Comparison of ENCODE assay signal across 29 cellular contexts in genomic region chr13:45074721-45075120, GRCh38.
"Had no signal": no experiment of that assay in that cellular context is flagged by ENCODE, and none has a peak within 500 bp of the region (broad histone marks: within the 10 kb centered on the region; RNA-seq: fewer than 3 reads in every experiment).

No MANE protein-coding gene starts in this region.

- DNase-seq: activated CD4-positive, alpha-beta memory T cell treated with anti-CD3 and anti-CD28 coated beads, Interleukin-2, amount 10 ng/mL, durations not matched to agents 7 days and 5 days; activated CD4-positive, alpha-beta T cell treated with anti-CD3 and anti-CD28 coated beads for 1 hour; activated CD4-positive, alpha-beta T cell treated with anti-CD3 and anti-CD28 coated beads for 4 hours; activated CD4-positive, alpha-beta T cell treated with anti-CD3 and anti-CD28 coated beads, Interleukin-2, amount 10 ng/mL, durations not matched to agents 7 days and 5 days; activated CD4-positive, alpha-beta T cell treated with anti-CD3 and anti-CD28 coated beads, Interleukin-2, amount 50 U/mL, for 4 hours; activated CD8-positive, alpha-beta memory T cell treated with anti-CD3 and anti-CD28 coated beads, Interleukin-2, amount 50 U/mL, for 48 hours; activated gamma-delta T cell; activated naive CD4-positive, alpha-beta T cell; activated naive CD4-positive, alpha-beta T cell treated with anti-CD3 and anti-CD28 coated beads, Interleukin-2, amount 10 ng/mL, durations not matched to agents 7 days and 5 days; activated naive CD8-positive, alpha-beta T cell treated with anti-CD3 and anti-CD28 coated beads, Interleukin-2, amount 10 ng/mL, durations not matched to agents 7 days and 5 days; activated T-cell treated with anti-CD3 and anti-CD28 coated beads for 4 hours; activated T-cell treated with anti-CD3 and anti-CD28 coated beads, Interleukin-2, amount 50 U/mL, for 24 hours; activated T-cell treated with anti-CD3 and anti-CD28 coated beads, Interleukin-2, amount 50 U/mL, for 72 hours; central memory CD4-positive, alpha-beta T cell; cerebellar nuclear complex; colonic mucosa; effector CD8-positive, alpha-beta T cell; foreskin fibroblast; gastrocnemius medialis; glutamatergic neuron; T-helper 1 cell; T-helper 17 cell had no signal

- ATAC-seq: activated naive CD4-positive, alpha-beta T cell treated with anti-CD3 and anti-CD28 coated beads, Interleukin-2, amount 50 U/mL, for 72 hours; activated T-cell treated with anti-CD3 and anti-CD28 coated beads, Interleukin-2, amount 50 U/mL, for 72 hours; esophagus mucosa; gastrocnemius medialis; T-helper 17 cell had no signal

- H3K9me3 Mint-ChIP-seq: activated CD4-positive, alpha-beta memory T cell treated with anti-CD3 and anti-CD28 coated beads, Interleukin-2, amount 10 ng/mL, durations not matched to agents 7 days and 5 days; activated CD4-positive, alpha-beta T cell treated with anti-CD3 and anti-CD28 coated beads, Interleukin-2, amount 10 ng/mL, durations not matched to agents 7 days and 5 days; activated naive CD4-positive, alpha-beta T cell treated with anti-CD3 and anti-CD28 coated beads, Interleukin-2, amount 10 ng/mL, durations not matched to agents 7 days and 5 days; activated naive CD4-positive, alpha-beta T cell treated with anti-CD3 and anti-CD28 coated beads, Interleukin-2, amount 50 U/mL, for 72 hours; activated naive CD8-positive, alpha-beta T cell treated with anti-CD3 and anti-CD28 coated beads, Interleukin-2, amount 10 ng/mL, durations not matched to agents 7 days and 5 days; activated T-cell treated with anti-CD3 and anti-CD28 coated beads, Interleukin-2, amount 50 U/mL, for 24 hours; activated T-cell treated with anti-CD3 and anti-CD28 coated beads, Interleukin-2, amount 50 U/mL, for 72 hours; brain; T-helper 2 cell treated with Interferon-gamma antibody and Interleukin-4, amounts not matched to agents 5 μg/mL and 100 μg/mL, for 36 hours had no signal

- H3K4me1 ChIP-seq: ascending aorta, breast epithelium, colonic mucosa, gastrocnemius medialis had no signal

- H3K4me3 Mint-ChIP-seq: activated CD4-positive, alpha-beta memory T cell treated with anti-CD3 and anti-CD28 coated beads, Interleukin-2, amount 10 ng/mL, durations not matched to agents 7 days and 5 days; activated CD4-positive, alpha-beta T cell treated with anti-CD3 and anti-CD28 coated beads, Interleukin-2, amount 10 ng/mL, durations not matched to agents 7 days and 5 days; activated naive CD4-positive, alpha-beta T cell treated with anti-CD3 and anti-CD28 coated beads, Interleukin-2, amount 10 ng/mL, durations not matched to agents 7 days and 5 days; activated naive CD8-positive, alpha-beta T cell treated with anti-CD3 and anti-CD28 coated beads, Interleukin-2, amount 10 ng/mL, durations not matched to agents 7 days and 5 days; activated T-cell treated with anti-CD3 and anti-CD28 coated beads, Interleukin-2, amount 50 U/mL, for 24 hours; activated T-cell treated with anti-CD3 and anti-CD28 coated beads, Interleukin-2, amount 50 U/mL, for 72 hours; brain; T-helper 17 cell; T-helper 2 cell treated with Interferon-gamma antibody and Interleukin-4, amounts not matched to agents 5 μg/mL and 100 μg/mL, for 36 hours had no signal

- H3K27me3 ChIP-seq: ascending aorta, breast epithelium, cardiac muscle cell, colonic mucosa, gastrocnemius medialis had no signal

- H3K36me3 Mint-ChIP-seq: activated naive CD4-positive, alpha-beta T cell treated with anti-CD3 and anti-CD28 coated beads, Interleukin-2, amount 10 ng/mL, durations not matched to agents 7 days and 5 days; activated naive CD4-positive, alpha-beta T cell treated with anti-CD3 and anti-CD28 coated beads, Interleukin-2, amount 50 U/mL, for 72 hours; activated naive CD8-positive, alpha-beta T cell treated with anti-CD3 and anti-CD28 coated beads, Interleukin-2, amount 10 ng/mL, durations not matched to agents 7 days and 5 days; brain had no signal

- H3K4me3 ChIP-seq: ascending aorta, breast epithelium, cardiac muscle cell, colonic mucosa, gastrocnemius medialis had no signal

- H3K4me1 Mint-ChIP-seq: activated CD4-positive, alpha-beta memory T cell treated with anti-CD3 and anti-CD28 coated beads, Interleukin-2, amount 10 ng/mL, durations not matched to agents 7 days and 5 days; activated CD4-positive, alpha-beta T cell treated with anti-CD3 and anti-CD28 coated beads, Interleukin-2, amount 10 ng/mL, durations not matched to agents 7 days and 5 days; activated naive CD4-positive, alpha-beta T cell treated with anti-CD3 and anti-CD28 coated beads, Interleukin-2, amount 10 ng/mL, durations not matched to agents 7 days and 5 days; brain had no signal

- H3K27ac Mint-ChIP-seq: activated CD4-positive, alpha-beta memory T cell treated with anti-CD3 and anti-CD28 coated beads, Interleukin-2, amount 10 ng/mL, durations not matched to agents 7 days and 5 days; activated CD4-positive, alpha-beta T cell treated with anti-CD3 and anti-CD28 coated beads, Interleukin-2, amount 10 ng/mL, durations not matched to agents 7 days and 5 days; activated naive CD4-positive, alpha-beta T cell treated with anti-CD3 and anti-CD28 coated beads, Interleukin-2, amount 10 ng/mL, durations not matched to agents 7 days and 5 days; activated naive CD4-positive, alpha-beta T cell treated with anti-CD3 and anti-CD28 coated beads, Interleukin-2, amount 50 U/mL, for 72 hours; activated naive CD8-positive, alpha-beta T cell treated with anti-CD3 and anti-CD28 coated beads, Interleukin-2, amount 10 ng/mL, durations not matched to agents 7 days and 5 days; activated T-cell treated with anti-CD3 and anti-CD28 coated beads, Interleukin-2, amount 50 U/mL, for 24 hours; activated T-cell treated with anti-CD3 and anti-CD28 coated beads, Interleukin-2, amount 50 U/mL, for 72 hours; brain; T-helper 17 cell; T-helper 2 cell treated with Interferon-gamma antibody and Interleukin-4, amounts not matched to agents 5 μg/mL and 100 μg/mL, for 36 hours had no signal

- H3K9me3 ChIP-seq: ascending aorta, breast epithelium, colonic mucosa, gastrocnemius medialis had no signal

- H3K27ac ChIP-seq: ascending aorta, breast epithelium, cardiac muscle cell, colonic mucosa, gastrocnemius medialis had no signal

- H3K36me3 ChIP-seq: ascending aorta, breast epithelium, cardiac muscle cell, colonic mucosa, gastrocnemius medialis had no signal
